Comparison of ENCODE assay signal across 8 cellular contexts in the genomic region with DNA sequence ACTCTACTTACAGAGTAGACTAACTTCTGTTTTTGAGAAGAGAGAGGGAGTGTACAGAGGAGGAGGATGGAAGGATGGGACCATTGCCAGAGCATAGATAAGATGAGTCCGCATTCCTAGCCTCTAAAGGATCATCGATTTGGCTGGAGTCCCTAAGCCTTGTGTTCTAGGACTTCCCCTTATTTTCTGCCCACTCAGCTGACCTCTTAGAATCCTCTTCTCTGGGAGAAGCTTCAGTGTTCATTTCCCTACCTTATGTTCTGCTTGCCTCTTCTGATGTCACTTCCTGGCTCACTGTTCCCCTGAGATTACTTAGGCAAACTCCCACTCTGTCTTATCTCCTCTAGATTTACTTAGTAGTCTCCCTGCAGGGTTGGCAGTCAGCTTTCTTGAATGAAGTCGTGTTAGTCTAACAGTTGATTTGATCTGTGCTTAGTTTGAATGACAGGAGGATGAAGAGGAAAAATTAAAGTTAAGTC.
DNase-seq lines count a peak whose midpoint lies in the region; ATAC-seq and TF ChIP-seq lines count a peak whose summit lies in the region.
"Had no signal": no experiment of that assay in that cellular context is flagged by ENCODE, and none has a peak within 500 bp of the region (broad histone marks: within the 10 kb centered on the region; RNA-seq: fewer than 3 reads in every experiment).

No MANE protein-coding gene starts in this region.

- TF ChIP-seq CTCF in SK-N-SH (IDR thresholded peaks at IDR 0.05) (no peak), testis (IDR thresholded peaks at IDR 0.05) (no peak)

- H3K4me2 ChIP-seq in SK-N-SH: peak overlapping the region; percentile 20; the same call in 1 of the 2 replicates

- H3K27me3 ChIP-seq in SK-N-SH (ENCODE audit: insufficient read depth): no peaks in the 10 kb centered on the region
- H3K27me3 ChIP-seq in right cardiac atrium (ENCODE audit: control insufficient read depth, insufficient read depth): no peaks in the 10 kb centered on the region
- H3K27me3 ChIP-seq in testis: no peaks in the 10 kb centered on the region

- H3K9me3 ChIP-seq in SK-N-SH: no peaks in the 10 kb centered on the region
- no peaks in the 10 kb centered on the region for H3K9me3 ChIP-seq in right cardiac atrium (ENCODE audit: control insufficient read depth, low read length)
- H3K9me3 ChIP-seq in testis: no peaks in the 10 kb centered on the region

- H2AFZ ChIP-seq in SK-N-SH (ENCODE audit: low read depth): no peak overlapping the region

- CTCF ChIA-PET in SK-N-SH (lab: Yijun Ruan, JAX): interaction anchor here (1.8 kb wide), 1 partner anchor 18 kb away, joined by 6 read pairs; no protein-coding TSS in a partner anchor

- H3K27ac ChIP-seq in SK-N-SH (ENCODE audit: low read depth in 2 of 2, low read length in 1 of 2) (peak overlapping the region; percentile 74 to 96; a peak in 3 of 4 replicates), right cardiac atrium (ENCODE audit: low read length) (peak overlapping the region; percentile 45), testis (peak overlapping the region; percentile 72 to 80)

- peaks cover 7% of the 10 kb centered on the region for H3F3A ChIP-seq in SK-N-SH (replicated peaks; ENCODE audit: insufficient read depth)

- no peak overlapping the region for H3K4me3 ChIP-seq in SK-N-SH (ENCODE audit: low read depth in 2 of 2, low read length in 1 of 2)
- no peak overlapping the region for H3K4me3 ChIP-seq in right cardiac atrium (ENCODE audit: low read length)
- H3K4me3 ChIP-seq in testis: no peak overlapping the region

- ATAC-seq in HG02642 (IDR thresholded peaks at IDR 0.05; ENCODE audit: poor library complexity, unreplicated experiment) (peak; percentile 58), right cardiac atrium (peak; percentile 72 to 86), HG03565 (IDR thresholded peaks at IDR 0.05; ENCODE audit: unreplicated experiment) (no peak)

- H3K4me1 ChIP-seq in SK-N-SH (ENCODE audit: control insufficient read depth in 1 of 2, insufficient read depth in 2 of 2, low read depth in 1 of 2, low read length in 1 of 2): peaks cover 11 to 26% of the 10 kb centered on the region in 2 experiments
- H3K4me1 ChIP-seq in right cardiac atrium (ENCODE audit: control insufficient read depth, insufficient read depth, low read length): peaks cover 11% of the 10 kb centered on the region
- H3K4me1 ChIP-seq in testis: peaks cover 37% of the 10 kb centered on the region

- DNase-seq in SK-N-SH (no peak), right cardiac atrium (no peak), testis (peak; percentile 79), EL (no peak), posterior cingulate gyrus (no peak)
- DNase-seq: stimulated activated naive CD4-positive, alpha-beta T cell had no signal

- no peak overlapping the region for H3K9ac ChIP-seq in SK-N-SH

- WGBS in SK-N-SH (ENCODE audit: low lambda C conversion rate): 53% methylated on average over 3 of the region's 3 CpGs
- WGBS in right cardiac atrium: 6% methylated on average over 3 of the region's 3 CpGs
- 22 to 39% methylated on average over 3 of the region's 3 CpGs for WGBS in testis, 2 donors

- no peaks in the 10 kb centered on the region for H4K20me1 ChIP-seq in SK-N-SH (ENCODE audit: insufficient read depth)

- intact Hi-C loops in right cardiac atrium (cut with DNase I): no loop called here
- intact Hi-C loops in testis (cut with DNase I; ENCODE audit: low total_unique reads): no loop called here
- intact Hi-C loops in posterior cingulate gyrus (cut with DNase I): no loop called here

- no peak for TF ChIP-seq EP300 in SK-N-SH (IDR thresholded peaks at IDR 0.05; ENCODE audit: borderline replicate concordance in 1 of 2, low read depth in 1 of 2, low read length in 1 of 2)

- H3K79me2 ChIP-seq in SK-N-SH (ENCODE audit: insufficient read depth): no peaks in the 10 kb centered on the region

- no peak for TF ChIP-seq RAD21 in SK-N-SH (IDR thresholded peaks at IDR 0.05; ENCODE audit: low read length)

- H3K9me2 ChIP-seq in SK-N-SH: no peaks in the 10 kb centered on the region

- H3K36me3 ChIP-seq in SK-N-SH (replicated peaks in 1 of 2; ENCODE audit: control insufficient read depth in 1 of 2, insufficient read depth in 2 of 2, low read length in 1 of 2): no peaks in the 10 kb centered on the region
- H3K36me3 ChIP-seq in testis (ENCODE audit: low read depth, missing control alignments): no peaks in the 10 kb centered on the region

- no peak for TF ChIP-seq POLR2A in testis (IDR thresholded peaks at IDR 0.05)

- POLR2A ChIA-PET in SK-N-SH (lab: Yijun Ruan, JAX): no interaction called here

TF ChIP-seq in SK-N-SH, 30 proteins besides CTCF, POLR2A, EP300 and RAD21:
- TF ChIP-seq TEAD4 (IDR thresholded peaks at IDR 0.05; ENCODE audit: borderline replicate concordance, insufficient read depth) (no peak), TAF1 (IDR thresholded peaks at IDR 0.05; ENCODE audit: borderline replicate concordance, low read depth, low read length) (no peak), NFIC (IDR thresholded peaks at IDR 0.05; ENCODE audit: borderline replicate concordance) (peak; percentile 53), TCF12 (IDR thresholded peaks at IDR 0.05) (peak; percentile 5; the same call in 1 of the 2 replicates)
TF ChIP-seq in SK-N-SH: peak in this region for 2.
